In the genomic region with DNA sequence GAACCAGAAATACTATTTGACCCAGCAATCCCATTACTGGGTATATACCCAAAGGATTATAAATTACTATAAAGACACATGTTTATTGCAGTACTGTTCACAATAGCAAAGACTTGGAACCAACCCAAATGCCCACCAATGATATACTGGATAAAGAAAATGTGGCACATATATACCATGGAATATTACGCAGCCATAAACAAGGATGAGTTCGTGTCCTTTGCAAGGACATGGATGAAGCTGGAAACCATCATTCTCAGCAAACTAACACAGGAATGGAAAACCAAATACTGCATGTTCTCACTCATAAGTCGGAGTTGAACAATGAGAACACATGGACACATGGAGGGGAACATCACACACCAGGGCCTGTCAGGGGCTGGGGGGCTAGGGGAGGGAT, we compare ENCODE assay signal across 13 cellular contexts. TPM values are rescaled to one million over a fixed set of nuclear protein-coding genes. Genes with fewer than 3 reads are reported as not detected.
"Had no signal": no experiment of that assay in that cellular context is flagged by ENCODE, and none has a peak within 500 bp of the region (broad histone marks: within the 10 kb centered on the region; RNA-seq: fewer than 3 reads in every experiment).

No MANE protein-coding gene starts in this region.

RNA-seq across cellular contexts. Expression of gene DNASE2B, which starts 50.4 kb away (rescaled TPM):
- total RNA-seq: activated B cell treated with CpG ODN at 0.5 μM for 24 hours; activated CD4-positive, alpha-beta memory T cell treated with anti-CD3 and anti-CD28 coated beads for 36 hours; activated CD4-positive, alpha-beta memory T cell treated with anti-CD3 and anti-CD28 coated beads, Interleukin-2, amount 10 ng/mL, durations not matched to agents 7 days and 5 days; activated CD4-positive, alpha-beta T cell treated with anti-CD3 and anti-CD28 coated beads for 36 hours; activated CD4-positive, alpha-beta T cell treated with anti-CD3 and anti-CD28 coated beads, Interleukin-2, amount 10 ng/mL, durations not matched to agents 24 days and 14 days; activated CD4-positive, alpha-beta T cell treated with anti-CD3 and anti-CD28 coated beads, Interleukin-2, amount 10 ng/mL, durations not matched to agents 7 days and 5 days; activated CD8-positive, alpha-beta memory T cell treated with anti-CD3 and anti-CD28 coated beads for 36 hours; activated CD8-positive, alpha-beta memory T cell treated with anti-CD3 and anti-CD28 coated beads, Interleukin-2, amount 10 ng/mL, durations not matched to agents 7 days and 5 days; activated CD8-positive, alpha-beta T cell treated with anti-CD3 and anti-CD28 coated beads for 36 hours; activated CD8-positive, alpha-beta T cell treated with anti-CD3 and anti-CD28 coated beads, Interleukin-2, amount 10 ng/mL, durations not matched to agents 7 days and 5 days; T-helper 1 cell treated with Interleukin-12 subunit alpha and Interleukin-12 subunit beta and Interleukin-4 antibody, amounts not matched to agents 30 ng/mL and 1 ng/mL, for 36 hours; T-helper 17 cell; T-helper 2 cell treated with Interferon-gamma antibody and Interleukin-4, amounts not matched to agents 100 ng/mL and 5 ng/mL, for 36 hours had no signal
